In genomic region chr9:134571946-134572914, GRCh38 we compare ENCODE assay signal across 13 cellular contexts.
DNase-seq lines count a peak whose midpoint lies in the region; ATAC-seq and TF ChIP-seq lines count a peak whose summit lies in the region.
"Had no signal": no experiment of that assay in that cellular context is flagged by ENCODE, and none has a peak within 500 bp of the region (broad histone marks: within the 10 kb centered on the region; RNA-seq: fewer than 3 reads in every experiment).

No MANE protein-coding gene starts in this region.

- peaks cover 2% of the 10 kb centered on the region for H3K27me3 Mint-ChIP-seq in endodermal cell (ENCODE audit: insufficient read depth)

- in situ Hi-C loops in IMR-90 (cut with MboI; ENCODE audit: low sequenced_read_pairs) = no loop called here

- intact Hi-C loops in IMR-90 (cut with micrococcal nuclease) = no loop called here

- dilution Hi-C loops in IMR-90 (cut with HindIII; ENCODE audit: low sequenced_read_pairs, unreplicated experiment) = no loop called here

- DNase-seq in EL = peak; percentile 18
- no peak for DNase-seq in IMR-90
- DNase-seq in endodermal cell = peak; percentile 32
- DNase-seq in trophoblast cell = peak in 1 of 2 donors; percentile 10
- no peak for DNase-seq in C1 segment of cervical spinal cord (lab: John Stamatoyannopoulos, UW)
- DNase-seq in NCI-H1417 treated with DMSO at 0.1 percent for 48 hours (lab: John Stamatoyannopoulos, UW) = no peak
- no peak for DNase-seq in inferior parietal cortex (ENCODE audit: extremely low spot score)
- DNase-seq: activated T-cell treated with anti-CD3 and anti-CD28 coated beads, Interleukin-2, amount 50 U/mL, for 4 hours; immature natural killer cell; NCI-H1694 treated with DMSO at 0.1 percent for 48 hours; T-helper 9 cell had no signal

- no peak overlapping the region; the same call in 1 of the 2 replicates for H2BK120ac ChIP-seq in IMR-90 (ENCODE audit: low read depth, low read length)
- no peak overlapping the region for H2BK120ac ChIP-seq in trophoblast cell (ENCODE audit: insufficient read depth, low read length, poor library complexity)

- peak overlapping the region; percentile 20 for H2BK12ac ChIP-seq in trophoblast cell (ENCODE audit: low read length)

- CTCF ChIA-PET in IMR-90 (lab: Yijun Ruan, JAX) = no interaction called here

- ATAC-seq in IMR-90 (ENCODE audit: low read depth) (no peak), GM18498 (IDR thresholded peaks at IDR 0.05; ENCODE audit: unreplicated experiment) (no peak)

- H3K4me3 ChIP-seq in IMR-90 (ENCODE audit: insufficient read depth, low read depth, low read length) (no peak overlapping the region), endodermal cell (ENCODE audit: low read length) (no peak overlapping the region), trophoblast cell (ENCODE audit: low read depth, low read length) (no peak overlapping the region)

- no peak overlapping the region for H3K9ac ChIP-seq in IMR-90 (ENCODE audit: low read depth, low read length)
- no peak overlapping the region for H3K9ac ChIP-seq in endodermal cell (ENCODE audit: extremely low read depth, low read length, poor library complexity, severe bottlenecking)
- no peak overlapping the region for H3K9ac ChIP-seq in trophoblast cell (ENCODE audit: low read length)

- no peak overlapping the region for H3K14ac ChIP-seq in IMR-90 (replicated peaks; ENCODE audit: low read depth, low read length)
- H3K14ac ChIP-seq in trophoblast cell (ENCODE audit: low read length) = no peak overlapping the region

- no peaks in the 10 kb centered on the region for H3K4me1 Mint-ChIP-seq in endodermal cell
- H3K4me1 Mint-ChIP-seq: immature natural killer cell, neural crest cell had no signal

- H2BK5ac ChIP-seq in IMR-90 (ENCODE audit: low read depth, low read length, poor library complexity, severe bottlenecking) (no peak overlapping the region), trophoblast cell (ENCODE audit: low read depth, low read length, poor library complexity) (no peak overlapping the region)

- no peak overlapping the region for H3K27ac Mint-ChIP-seq in endodermal cell

- H4K8ac ChIP-seq in IMR-90 (ENCODE audit: low read depth in 2 of 2, low read length in 2 of 2) (no peak overlapping the region), trophoblast cell (ENCODE audit: low read depth, low read length) (no peak overlapping the region)

- TF ChIP-seq RAD21 in IMR-90 (IDR thresholded peaks at IDR 0.05; ENCODE audit: low read length) = no peak

- no peak overlapping the region for H4K12ac ChIP-seq in trophoblast cell (ENCODE audit: low read depth, low read length)

- 72% methylated on average over 3 of the region's 18 CpGs; no CpG with 5 or more reads in 1 of the 2 experiments for WGBS in IMR-90 (ENCODE audit: extremely low coverage in 2 of 2, insufficient read length in 1 of 2), 2 experiments
- WGBS in endodermal cell (ENCODE audit: insufficient coverage in 1 of 2, insufficient read length in 1 of 2), 2 experiments = 95% methylated on average over 10 to 17 of the region's 18 CpGs
- no CpG with 5 or more reads among the region's 18 CpGs for WGBS in trophoblast cell (ENCODE audit: extremely low coverage, insufficient coverage, insufficient read length)

- H3K18ac ChIP-seq in IMR-90 (ENCODE audit: low read depth, low read length) = no peak overlapping the region
- no peak overlapping the region for H3K18ac ChIP-seq in trophoblast cell (ENCODE audit: low read length)

- H3K27me3 ChIP-seq in IMR-90 (ENCODE audit: control insufficient read depth, insufficient read depth, low read length) (no peaks in the 10 kb centered on the region), endodermal cell (ENCODE audit: control insufficient read depth, insufficient read depth, low read length, poor library complexity, severe bottlenecking) (no peaks in the 10 kb centered on the region), trophoblast cell (ENCODE audit: insufficient read depth, low read length) (no peaks in the 10 kb centered on the region)

- H2AK5ac ChIP-seq in IMR-90 (ENCODE audit: low read depth, low read length) = no peak overlapping the region
- no peak overlapping the region for H2AK5ac ChIP-seq in trophoblast cell (ENCODE audit: low read length)

- H3K56ac ChIP-seq in IMR-90 (ENCODE audit: extremely low read depth, insufficient read depth, low read length) = no peak overlapping the region

- peaks cover 7% of the 10 kb centered on the region for H3K79me2 ChIP-seq in trophoblast cell (ENCODE audit: control insufficient read depth, insufficient read depth, low read length, poor library complexity)

- H2AK9ac ChIP-seq in IMR-90 (replicated peaks; ENCODE audit: low read depth, low read length, poor library complexity) = no peak overlapping the region

- H3K36me3 Mint-ChIP-seq in endodermal cell (ENCODE audit: low read depth) = no peaks in the 10 kb centered on the region
- H3K36me3 Mint-ChIP-seq: immature natural killer cell had no signal

- H3K4me1 ChIP-seq in IMR-90 (ENCODE audit: control insufficient read depth, insufficient read depth, low read length) (peaks cover 25% of the 10 kb centered on the region), endodermal cell (ENCODE audit: control insufficient read depth, insufficient read depth, low read length) (no peaks in the 10 kb centered on the region), trophoblast cell (ENCODE audit: control insufficient read depth in 1 of 2, insufficient read depth in 2 of 2, low read length in 2 of 2) (peaks cover 22% of the 10 kb centered on the region in 2 experiments)

- H3K9me3 ChIP-seq in IMR-90 (ENCODE audit: control insufficient read depth, insufficient read depth, low read length) (0 out of 2 replicates have a peak, but pooled peaks cover 1% of the 10 kb centered on the region), endodermal cell (ENCODE audit: control insufficient read depth, low read length) (no peaks in the 10 kb centered on the region), trophoblast cell (ENCODE audit: insufficient read depth, low read depth, low read length) (peaks cover 3% of the 10 kb centered on the region)

- H3K4me2 ChIP-seq in IMR-90 (ENCODE audit: low read depth, low read length) = no peak overlapping the region
- H3K4me2 ChIP-seq in trophoblast cell (ENCODE audit: low read length) = no peak overlapping the region

- no peak overlapping the region for H2BK15ac ChIP-seq in IMR-90 (ENCODE audit: low read depth, low read length)

- no peak overlapping the region; the same call in 1 of the 2 replicates for H2BK20ac ChIP-seq in IMR-90 (ENCODE audit: low read depth, low read length)

- H3K23ac ChIP-seq in IMR-90 (ENCODE audit: low read depth, low read length) = no peak overlapping the region
- H3K23ac ChIP-seq in trophoblast cell (ENCODE audit: low read length) = no peak overlapping the region

- no peak overlapping the region for H4K91ac ChIP-seq in IMR-90 (ENCODE audit: insufficient read depth, low read depth, low read length)
- H4K91ac ChIP-seq in trophoblast cell (ENCODE audit: low read depth, low read length) = peak overlapping the region; percentile 2

- H3K79me1 ChIP-seq in IMR-90 (ENCODE audit: low read depth in 1 of 2, low read length in 2 of 2) (no peaks in the 10 kb centered on the region), trophoblast cell (ENCODE audit: low read length) (peaks cover 19% of the 10 kb centered on the region)

- TF ChIP-seq POLR2A in IMR-90 (IDR thresholded peaks at IDR 0.05; ENCODE audit: low read depth, low read length) = no peak

- peaks cover 9% of the 10 kb centered on the region for H3K9me1 ChIP-seq in IMR-90 (ENCODE audit: insufficient read depth, low read length)

- TF ChIP-seq CTCF in IMR-90 (conservative IDR thresholded peaks at IDR 0.05; ENCODE audit: low read depth, low read length) = no peak
- TF ChIP-seq CTCF in endodermal cell (conservative IDR thresholded peaks at IDR 0.05) = no peak

- H2AFZ ChIP-seq in IMR-90 (replicated peaks; ENCODE audit: low read length, poor library complexity) = peak overlapping the region; percentile 39
- no peak overlapping the region for H2AFZ ChIP-seq in trophoblast cell (ENCODE audit: insufficient read depth, low read length, poor library complexity)

- H3K36me3 ChIP-seq in IMR-90 (ENCODE audit: control insufficient read depth, insufficient read depth, low read length) (no peaks in the 10 kb centered on the region), endodermal cell (ENCODE audit: control insufficient read depth, insufficient read depth, low read length) (no peaks in the 10 kb centered on the region), trophoblast cell (ENCODE audit: control insufficient read depth in 1 of 2, insufficient read depth in 2 of 2, low read length in 2 of 2) (no peaks in the 10 kb centered on the region)

- H3K27ac ChIP-seq in IMR-90 (ENCODE audit: insufficient read depth, low read length) (no peak overlapping the region), endodermal cell (ENCODE audit: low read depth, low read length) (no peak overlapping the region), trophoblast cell (ENCODE audit: low read depth, low read length) (no peak overlapping the region)

- no peak overlapping the region for H3K4me3 Mint-ChIP-seq in endodermal cell
- H3K4me3 Mint-ChIP-seq: activated T-cell treated with anti-CD3 and anti-CD28 coated beads, Interleukin-2, amount 50 U/mL, for 4 hours; immature natural killer cell; neural crest cell had no signal

- H3K4ac ChIP-seq in IMR-90 (ENCODE audit: low read depth, low read length) (no peak overlapping the region), trophoblast cell (ENCODE audit: low read depth, low read length) (no peak overlapping the region)

- no peaks in the 10 kb centered on the region; the same call in 1 of the 2 replicates for H4K20me1 ChIP-seq in IMR-90 (ENCODE audit: insufficient read depth, low read length)

- BruUV-seq in IMR-90 (replicated peaks; lab: Mats Ljungman, UMichigan) = no TSS peak

- peaks cover 3% of the 10 kb centered on the region for H3K9me3 Mint-ChIP-seq in endodermal cell

- no peak overlapping the region for H4K5ac ChIP-seq in IMR-90 (ENCODE audit: low read depth, low read length)

- POLR2A ChIA-PET in IMR-90 (lab: Charles Lee; ENCODE audit: unreplicated experiment) = no interaction called here

TF ChIP-seq in IMR-90, 13 proteins besides CTCF, POLR2A, EP300 and RAD21:
- TF ChIP-seq RCOR1 (IDR thresholded peaks at IDR 0.05; ENCODE audit: insufficient replicate concordance, low read length) (no peak), BHLHE40 (IDR thresholded peaks at IDR 0.05; ENCODE audit: low read depth, low read length) (peak; percentile 52; the same call in 1 of the 2 replicates)

Comparison
In these comparisons a context has a peak if more than half of its experiments do, and no peak if none do; other contexts are left out.
1. DNase-seq: peak in EL (single experiment) and endodermal cell (single experiment); none in IMR-90 (single experiment), C1 segment of cervical spinal cord (0 of 14), NCI-H1417 treated with DMSO at 0.1 percent for 48 hours (single experiment) and inferior parietal cortex (single experiment).